23 cellular contexts compared by ENCODE assay signal in genomic region chr2:56285224-56285623, GRCh38.
"Had no signal": no experiment of that assay in that cellular context is flagged by ENCODE, and none has a peak within 500 bp of the region (broad histone marks: within the 10 kb centered on the region; RNA-seq: fewer than 3 reads in every experiment).

No MANE protein-coding gene starts in this region.

- FAIRE-seq: keratinocyte, urothelium cell line had no signal

- H3K36me3 ChIP-seq: left lung, lower lobe of right lung, spleen, suprapubic skin, thoracic aorta, tibial artery, upper lobe of right lung had no signal

- DNase-seq: hippocampal formation; left colon; left lung; lower lobe of right lung; mammary epithelial cell; mesenchymal stem cell; naive thymus-derived CD8-positive, alpha-beta T cell; nucleus accumbens; retina; right cardiac atrium; spleen; stimulated activated CD4-positive, alpha-beta T cell treated with anti-CD3 and anti-CD28 coated beads, Interleukin-4, amount 100 ng/mL, for 24 hours; stimulated activated naive CD4-positive, alpha-beta T cell; tibial artery; trophoblast cell; upper lobe of right lung had no signal

- H3K27me3 ChIP-seq: left lung, spleen, suprapubic skin, tibial artery, upper lobe of right lung had no signal

- H3K9me3 ChIP-seq: suprapubic skin, thoracic aorta, tibial artery, upper lobe of right lung had no signal

- H3K4me3 ChIP-seq: left lung, lower lobe of right lung, skin epidermis, spleen, suprapubic skin, thoracic aorta, tibial artery, upper lobe of right lung had no signal

- ATAC-seq: left colon; left lung; lower lobe of right lung; naive thymus-derived CD8-positive, alpha-beta T cell; right cardiac atrium; sciatic nerve; stimulated activated effector memory CD8-positive, alpha-beta T cell treated with anti-CD3 and anti-CD28 coated beads, Interleukin-12 subunit alpha, Interleukin-12 subunit beta, amount 100 ng/mL, for 72 hours; upper lobe of right lung had no signal

- H3K27ac ChIP-seq: left lung, lower lobe of right lung, skin epidermis, spleen, suprapubic skin, thoracic aorta, tibial artery, upper lobe of right lung had no signal

- H3K4me1 ChIP-seq: left lung, lower lobe of right lung, spleen, suprapubic skin, tibial artery, upper lobe of right lung had no signal
